ENCODE assay signal across 20 cellular contexts in the genomic region with DNA sequence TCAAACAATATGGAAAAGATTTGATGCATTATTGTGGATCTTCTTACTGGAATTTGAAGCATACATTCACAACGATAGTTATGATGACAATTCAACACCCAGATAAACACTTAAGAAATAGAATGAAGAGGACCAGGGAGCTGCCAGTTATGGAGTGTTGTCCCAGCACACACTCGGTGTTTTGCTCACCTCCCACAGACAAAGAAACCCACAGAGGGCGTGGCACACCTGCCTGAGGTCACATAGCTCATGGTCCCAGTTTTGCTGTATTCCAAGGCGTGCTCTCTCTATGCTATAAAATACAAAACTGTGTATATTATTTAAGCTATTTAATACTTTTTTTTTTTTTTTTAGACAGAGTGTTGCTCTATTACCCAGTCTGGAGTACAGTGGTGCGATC. TPM values are rescaled to one million over a fixed set of nuclear protein-coding genes. Genes with fewer than 3 reads are reported as not detected.
DNase-seq lines count a peak whose midpoint lies in the region; ATAC-seq and TF ChIP-seq lines count a peak whose summit lies in the region.
"Had no signal": no experiment of that assay in that cellular context is flagged by ENCODE, and none has a peak within 500 bp of the region (broad histone marks: within the 10 kb centered on the region; RNA-seq: fewer than 3 reads in every experiment).

No MANE protein-coding gene starts in this region.

- peak overlapping the region; percentile 71 to 92 (median 89) for H3K27ac ChIP-seq in thyroid gland
- H3K27ac ChIP-seq: GM23248, Peyer's patch, SJCRH30 had no signal

- no peaks in the 10 kb centered on the region for H3K36me3 ChIP-seq in thyroid gland
- H3K36me3 ChIP-seq: BE2C, HAP-1, Peyer's patch, SJCRH30 had no signal

- DNase-seq in NCI-H510A treated with DMSO at 0.1 percent for 48 hours (lab: John Stamatoyannopoulos, UW) (peak; percentile 47), NCI-H510A (lab: John Stamatoyannopoulos, UW) (no peak), NCI-H187 treated with DMSO at 0.1 percent for 48 hours (lab: John Stamatoyannopoulos, UW) (peak; percentile 27), NCI-H345 treated with DMSO at 0.1 percent for 48 hours (lab: John Stamatoyannopoulos, UW; ENCODE audit: unreplicated experiment) (peak; percentile 29), thyroid gland (peak; percentile 32 to 41), T-helper 1 cell (no peak), SHP77 (lab: John Stamatoyannopoulos, UW) (no peak)
- DNase-seq: BE2C, GM23248, KBM-7, MM.1S, NCI-H1048, NCI-H1436 treated with DMSO at 0.1 percent for 48 hours, NCI-H2171, NCI-H446, NCI-H69, Peyer's patch had no signal

- H3K27me3 ChIP-seq in thyroid gland: no peaks in the 10 kb centered on the region
- H3K27me3 ChIP-seq: BE2C, Peyer's patch, SJCRH30 had no signal

- TF ChIP-seq CTCF in thyroid gland (IDR thresholded peaks at IDR 0.05): no peak

- intact Hi-C loops in thyroid gland (cut with DNase I): no loop called here

- peaks cover 61 to 64% of the 10 kb centered on the region in 2 donors for H3K4me1 ChIP-seq in thyroid gland

- no peak for ATAC-seq in HG03342 (IDR thresholded peaks at IDR 0.05; ENCODE audit: unreplicated experiment)

- WGBS in thyroid gland, 2 donors: 68 to 71% methylated on average over 5 of the region's 5 CpGs

- no peak overlapping the region for H3K4me3 ChIP-seq in thyroid gland (replicated peaks in 1 of 3)
- H3K4me3 ChIP-seq: GM23248, HAP-1, Peyer's patch, SJCRH30 had no signal

- TF ChIP-seq POLR2A in thyroid gland (IDR thresholded peaks at IDR 0.05): no peak

- H3K9me3 ChIP-seq in thyroid gland: no peaks in the 10 kb centered on the region
- H3K9me3 ChIP-seq: BE2C, HAP-1, Peyer's patch, SJCRH30 had no signal

RNA-seq across cellular contexts. Expression of a gene that starts 31.1 kb away (rescaled TPM):
- total RNA-seq in thyroid gland: 10 to 100 TPM; 17.3 to 21.5 (median 20.0) TPM

Comparison
In these comparisons a context has a peak if more than half of its experiments do, and no peak if none do; other contexts are left out.
1. DNase-seq: peak in NCI-H510A treated with DMSO at 0.1 percent for 48 hours (single experiment), NCI-H187 treated with DMSO at 0.1 percent for 48 hours (single experiment), NCI-H345 treated with DMSO at 0.1 percent for 48 hours (single experiment) and thyroid gland (2 of 2); none in NCI-H510A (single experiment), T-helper 1 cell (0 of 5) and SHP77 (0 of 2).